Comparison of ENCODE assay signal across 9 cellular contexts in genomic region chr20:35947489-35947888, GRCh38. TPM values are rescaled to one million over a fixed set of nuclear protein-coding genes. Genes with fewer than 3 reads are reported as not detected.
A peak's percentile ranks its signal among the peaks of the same experiment; 100 is the strongest.
DNase-seq lines count a peak whose midpoint lies in the region; ATAC-seq and TF ChIP-seq lines count a peak whose summit lies in the region.
"Had no signal": no experiment of that assay in that cellular context is flagged by ENCODE, and none has a peak within 500 bp of the region (broad histone marks: within the 10 kb centered on the region; RNA-seq: fewer than 3 reads in every experiment).

No MANE protein-coding gene starts in this region.

- ATAC-seq in WTC11 = peak; percentile 96
- no peak for ATAC-seq in HG02973 (IDR thresholded peaks at IDR 0.05; ENCODE audit: unreplicated experiment)
- no peak for ATAC-seq in GM18505 (IDR thresholded peaks at IDR 0.05; ENCODE audit: unreplicated experiment)
- ATAC-seq in GM18511 (IDR thresholded peaks at IDR 0.05; ENCODE audit: unreplicated experiment) = no peak

- H3K36me3 Mint-ChIP-seq in IgD-negative memory B cell (no peaks in the 10 kb centered on the region), WTC11 (peaks cover 24% of the 10 kb centered on the region), immature natural killer cell (peaks cover 0 to 22% (median 3%) of the 10 kb centered on the region in 3 donors)
- H3K36me3 Mint-ChIP-seq: natural killer cell treated with Interleukin-12 subunit alpha and Interleukin-12 subunit beta and Interleukin-15 and Interleukin-18, amount 100 ng/mL, for 72 hours had no signal

- CTCF ChIA-PET in WTC11 (lab: Charles Lee) = interaction anchor here (0.5 to 2.6 kb wide), 42 partner anchors 9 to 468 kb away, joined by 3 to 28 read pairs (median 5); partner anchors contain the start of genes CNBD2, ERGIC3, RBM39 and SPAG4

- peak overlapping the region in 2 of 3 donors; percentile 36 to 41 for H3K27ac Mint-ChIP-seq in IgD-negative memory B cell
- peak overlapping the region; percentile 89 for H3K27ac Mint-ChIP-seq in WTC11
- peak overlapping the region in 2 of 6 donors; percentile 53 for H3K27ac Mint-ChIP-seq in immature natural killer cell
- H3K27ac Mint-ChIP-seq: natural killer cell treated with Interleukin-12 subunit alpha and Interleukin-12 subunit beta and Interleukin-15 and Interleukin-18, amount 100 ng/mL, for 72 hours had no signal

- H3K9me3 Mint-ChIP-seq in IgD-negative memory B cell (no peaks in the 10 kb centered on the region), WTC11 (no peaks in the 10 kb centered on the region), immature natural killer cell (no peaks in the 10 kb centered on the region)
- H3K9me3 Mint-ChIP-seq: natural killer cell treated with Interleukin-12 subunit alpha and Interleukin-12 subunit beta and Interleukin-15 and Interleukin-18, amount 100 ng/mL, for 72 hours had no signal

- H3K4me3 Mint-ChIP-seq in IgD-negative memory B cell (peak overlapping the region in 1 of 4 donors; percentile 34), WTC11 (no peak overlapping the region), immature natural killer cell (no peak overlapping the region)
- H3K4me3 Mint-ChIP-seq: natural killer cell treated with Interleukin-12 subunit alpha and Interleukin-12 subunit beta and Interleukin-15 and Interleukin-18, amount 100 ng/mL, for 72 hours had no signal

- H3K4me1 Mint-ChIP-seq in IgD-negative memory B cell (peaks cover 1 to 4% (median 2%) of the 10 kb centered on the region in 3 donors), WTC11 (peaks cover 5% of the 10 kb centered on the region), immature natural killer cell (peaks cover 8 to 10% of the 10 kb centered on the region in 2 donors)

- POLR2A ChIA-PET in WTC11 (lab: Charles Lee) = interaction anchor here (1.0 kb wide), 1 partner anchor 205 kb away, joined by 3 read pairs; the partner anchor contains the start of gene RBM39

- 0 out of 2 replicates have a peak, but pooled peaks have one; percentile 32 for TF ChIP-seq CTCF in WTC11 (IDR thresholded peaks at IDR 0.05)

- H3K27me3 Mint-ChIP-seq in IgD-negative memory B cell (no peaks in the 10 kb centered on the region), WTC11 (ENCODE audit: low read depth) (no peaks in the 10 kb centered on the region), immature natural killer cell (ENCODE audit: low read depth in 3 of 3) (peaks cover 0 to 4% (median 0%) of the 10 kb centered on the region in 3 donors)
- H3K27me3 Mint-ChIP-seq: natural killer cell treated with Interleukin-12 subunit alpha and Interleukin-12 subunit beta and Interleukin-15 and Interleukin-18, amount 100 ng/mL, for 72 hours had no signal

- DNase-seq in DMS 273 (lab: John Stamatoyannopoulos, UW; ENCODE audit: unreplicated experiment) = peak; percentile 69
- DNase-seq in DMS 273 treated with DMSO at 0.1 percent for 48 hours (lab: John Stamatoyannopoulos, UW) = no peak
- DNase-seq in WTC11 (ENCODE audit: low spot score) = peak; percentile 67
- peak in 2 of 3 donors; percentile 22 to 23 for DNase-seq in immature natural killer cell

- no peak for TF ChIP-seq POLR2A in GM18505 (IDR thresholded peaks at IDR 0.05; ENCODE audit: borderline replicate concordance, extremely low read depth, insufficient read depth, insufficient read length)

TF ChIP-seq in WTC11, 78 proteins besides CTCF, POLR2A, EP300 and RAD21:
- TF ChIP-seq USF2 (CRISPR knock-in tag; IDR thresholded peaks at IDR 0.05) (0 out of 2 replicates have a peak, but pooled peaks have one; percentile 23), ATF6 (CRISPR knock-in tag; IDR thresholded peaks at IDR 0.05) (no peak)
- TF ChIP-seq, protein P1, sequence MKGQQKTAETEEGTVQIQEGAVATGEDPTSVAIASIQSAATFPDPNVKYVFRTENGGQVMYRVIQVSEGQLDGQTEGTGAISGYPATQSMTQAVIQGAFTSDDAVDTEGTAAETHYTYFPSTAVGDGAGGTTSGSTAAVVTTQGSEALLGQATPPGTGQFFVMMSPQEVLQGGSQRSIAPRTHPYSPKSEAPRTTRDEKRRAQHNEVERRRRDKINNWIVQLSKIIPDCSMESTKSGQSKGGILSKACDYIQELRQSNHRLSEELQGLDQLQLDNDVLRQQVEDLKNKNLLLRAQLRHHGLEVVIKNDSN (CRISPR knock-in tag; IDR thresholded peaks at IDR 0.05) = peak; percentile 18; the same call in 1 of the 2 replicates

RNA-seq across cellular contexts. Expression of gene SCAND1, which starts 6.8 kb away (rescaled TPM):
- polyA plus RNA-seq in IgD-negative memory B cell = 190 TPM
- total RNA-seq in WTC11 (2021) = 94.2 to 103 TPM (median 94.6 TPM) in 3 replicates
- 100 to 1,000 TPM; 177 to 270 (median 215) TPM for polyA plus RNA-seq in immature natural killer cell

RNA-seq across cellular contexts. Expression of gene CNBD2, which starts 20.9 kb away (rescaled TPM):
- polyA plus RNA-seq in IgD-negative memory B cell = 6.3 TPM
- 2.2 to 3.8 TPM (median 2.9 TPM) in 3 replicates for total RNA-seq in WTC11 (2021)
- 10 to 100 TPM in 1 of 3 donors, 1 to 10 TPM in 2; 8.2 to 13.7 (median 8.4) TPM for polyA plus RNA-seq in immature natural killer cell
